ENCODE assay signal across 33 cellular contexts in the genomic region with DNA sequence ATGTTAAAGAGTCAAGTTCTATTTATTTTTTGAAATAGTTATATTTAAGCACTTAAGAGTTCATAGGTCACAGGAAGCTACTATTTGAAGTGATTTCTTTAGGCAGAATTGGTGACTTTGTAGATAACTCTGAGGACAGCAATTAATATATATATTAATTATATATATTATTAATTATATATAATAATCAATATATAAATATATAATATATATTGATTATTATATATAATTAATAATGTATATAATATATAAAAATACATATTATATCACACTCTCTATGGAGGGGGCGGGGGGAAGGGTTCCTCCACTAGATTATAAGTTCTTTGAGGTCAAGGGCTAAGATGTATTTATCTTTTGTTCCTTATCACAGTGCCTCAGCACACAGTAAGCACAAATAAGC.
"Had no signal": no experiment of that assay in that cellular context is flagged by ENCODE, and none has a peak within 500 bp of the region (broad histone marks: within the 10 kb centered on the region; RNA-seq: fewer than 3 reads in every experiment).

No MANE protein-coding gene starts in this region.

- H3K4me3 ChIP-seq: MG63 had no signal

- H3K36me3 ChIP-seq: MG63 had no signal

- DNase-seq: Karpas-422, Kasumi-1, KG1, MG63, MV-4-11, NCI-H1048, NCI-H1092, NCI-H1092 treated with DMSO at 0.1 percent for 48 hours, NCI-H1105, NCI-H1105 treated with DMSO at 0.1 percent for 48 hours, NCI-H1417, NCI-H1417 treated with DMSO at 0.1 percent for 48 hours, NCI-H1436, NCI-H1436 treated with DMSO at 0.1 percent for 48 hours, NCI-H146, NCI-H1694, NCI-H1694 treated with DMSO at 0.1 percent for 48 hours, NCI-H187, NCI-H187 treated with DMSO at 0.1 percent for 48 hours, NCI-H1930, NCI-H2029, NCI-H2029 treated with DMSO at 0.1 percent for 48 hours, NCI-H2081, NCI-H2081 treated with DMSO at 0.1 percent for 48 hours, NCI-H2107, NCI-H2171, NCI-H2171 treated with DMSO at 0.1 percent for 48 hours, NCI-H2227 treated with DMSO at 0.1 percent for 48 hours, NCI-H226, NCI-H345, NCI-H446, NCI-H446 treated with DMSO at 0.1 percent for 48 hours had no signal

- H3K9ac ChIP-seq: KMS-11 had no signal

- H3K27ac ChIP-seq: KMS-11 had no signal

- H3K9me3 ChIP-seq: MG63 had no signal
